In genomic region chr3:17260257-17260656, GRCh38 we compare ENCODE assay signal across 18 cellular contexts.
"Had no signal": no experiment of that assay in that cellular context is flagged by ENCODE, and none has a peak within 500 bp of the region (broad histone marks: within the 10 kb centered on the region; RNA-seq: fewer than 3 reads in every experiment).

No MANE protein-coding gene starts in this region.

- DNase-seq: KBM-7, MV-4-11, NCI-H1048, NCI-H1105, NCI-H1436 treated with DMSO at 0.1 percent for 48 hours, NCI-H1694, NCI-H187 treated with DMSO at 0.1 percent for 48 hours, NCI-H2029 treated with DMSO at 0.1 percent for 48 hours, NCI-H2171, NCI-H226, NCI-H446, NCI-H510A, NCI-H524 treated with DMSO at 0.1 percent for 48 hours, NCI-H774, SHP77, SK-N-SH, SW 1271 had no signal

- H3K9me3 ChIP-seq: SK-N-SH had no signal

- H3K27ac ChIP-seq: RWPE1 had no signal
